In genomic region chr11:31902706-31903105, GRCh38 we compare ENCODE assay signal across 30 cellular contexts.
"Had no signal": no experiment of that assay in that cellular context is flagged by ENCODE, and none has a peak within 500 bp of the region (broad histone marks: within the 10 kb centered on the region; RNA-seq: fewer than 3 reads in every experiment).

No MANE protein-coding gene starts in this region.

- DNase-seq: activated CD4-positive, alpha-beta memory T cell treated with anti-CD3 and anti-CD28 coated beads, Interleukin-2, amount 10 ng/mL, durations not matched to agents 7 days and 5 days; activated CD4-positive, alpha-beta T cell treated with anti-CD3 and anti-CD28 coated beads for 1 hour; activated CD4-positive, alpha-beta T cell treated with anti-CD3 and anti-CD28 coated beads for 48 hours; activated CD4-positive, CD25-positive, alpha-beta regulatory T cell; activated CD8-positive, alpha-beta memory T cell treated with anti-CD3 and anti-CD28 coated beads for 24 hours; activated CD8-positive, alpha-beta memory T cell treated with anti-CD3 and anti-CD28 coated beads, Interleukin-2, amount 10 ng/mL, durations not matched to agents 7 days and 5 days; activated CD8-positive, alpha-beta memory T cell treated with anti-CD3 and anti-CD28 coated beads, Interleukin-2, amount 50 U/mL, for 48 hours; activated effector memory CD4-positive, alpha-beta T cell treated with Interleukin-2 at 50 U/mL for 16 hours; activated naive CD4-positive, alpha-beta T cell treated with anti-CD3 and anti-CD28 coated beads, Interleukin-2, amount 10 ng/mL, durations not matched to agents 7 days and 5 days; activated naive CD8-positive, alpha-beta T cell treated with anti-CD3 and anti-CD28 coated beads for 36 hours; activated T-cell treated with anti-CD3 and anti-CD28 coated beads, Interleukin-2, amount 50 U/mL, for 48 hours; amniotic stem cell; aorta; brain microvascular endothelial cell; Kasumi-1; KG1; MG63; NCI-H1048; NCI-H1105 treated with DMSO at 0.1 percent for 48 hours; NCI-H1436 treated with DMSO at 0.1 percent for 48 hours; NCI-H1694 treated with DMSO at 0.1 percent for 48 hours; NCI-H2029; NCI-H345; NCI-H524 treated with DMSO at 0.1 percent for 48 hours; PC-3; Peyer's patch; RPMI8226; SW 1271; T1000; WERI-Rb-1 had no signal

- ATAC-seq: activated CD8-positive, alpha-beta memory T cell treated with anti-CD3 and anti-CD28 coated beads, Interleukin-2, amount 10 ng/mL, durations not matched to agents 7 days and 5 days; PC-3 had no signal

- H3K4me1 ChIP-seq: Peyer's patch had no signal

- H3K9me3 ChIP-seq: MG63, Peyer's patch had no signal

- H3K27me3 ChIP-seq: brain microvascular endothelial cell, MG63, Peyer's patch had no signal

- H3K4me3 ChIP-seq: MG63, Peyer's patch had no signal

- H3K27ac ChIP-seq: brain microvascular endothelial cell, Peyer's patch, WERI-Rb-1 had no signal

- H3K36me3 ChIP-seq: brain microvascular endothelial cell, MG63, Peyer's patch, WERI-Rb-1 had no signal
